In the genomic region with DNA sequence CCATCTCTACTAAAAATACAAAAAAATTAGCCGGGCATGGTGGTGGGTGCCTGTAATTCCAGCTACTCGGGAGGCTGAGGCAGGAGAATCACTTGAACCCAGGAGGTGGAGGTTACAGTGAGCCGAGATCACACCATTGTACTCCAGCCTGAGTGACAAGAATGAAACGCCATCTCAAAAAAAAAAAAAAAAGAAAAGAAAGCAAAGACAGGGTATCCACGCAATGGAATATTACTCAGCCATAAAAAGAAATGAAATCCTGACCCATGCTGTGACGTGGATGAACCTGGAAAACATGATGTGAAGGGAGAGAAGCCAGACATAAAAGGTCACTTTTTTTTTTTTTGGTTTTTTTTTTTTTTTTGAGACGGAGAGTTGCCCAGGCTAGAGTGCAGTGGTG, we compare ENCODE assay signal across 3 cellular contexts. TPM values are rescaled to one million over a fixed set of nuclear protein-coding genes. Genes with fewer than 3 reads are reported as not detected.
"Had no signal": no experiment of that assay in that cellular context is flagged by ENCODE, and none has a peak within 500 bp of the region (broad histone marks: within the 10 kb centered on the region; RNA-seq: fewer than 3 reads in every experiment).

No MANE protein-coding gene starts in this region.

RNA-seq across cellular contexts. Expression of a gene that starts 7.9 kb away (rescaled TPM):
- total RNA-seq: activated B cell treated with CpG ODN at 0.5 μM for 24 hours; activated CD8-positive, alpha-beta memory T cell treated with anti-CD3 and anti-CD28 coated beads, Interleukin-2, amount 10 ng/mL, durations not matched to agents 7 days and 5 days had no signal
- polyA plus RNA-seq: IgD-negative memory B cell had no signal
